23 cellular contexts compared by ENCODE assay signal in genomic region chr7:151456276-151456675, GRCh38. TPM values are rescaled to one million over a fixed set of nuclear protein-coding genes. Genes with fewer than 3 reads are reported as not detected.
"Had no signal": no experiment of that assay in that cellular context is flagged by ENCODE, and none has a peak within 500 bp of the region (broad histone marks: within the 10 kb centered on the region; RNA-seq: fewer than 3 reads in every experiment).

No MANE protein-coding gene starts in this region.

- H3K27ac ChIP-seq: cardiac muscle cell, thoracic aorta, upper lobe of left lung, VCaP had no signal

- ATAC-seq: left ventricle myocardium superior, sciatic nerve, SK-N-SH treated with all-trans-retinoic acid at 6 μM for 48 hours had no signal

- H3K27me3 ChIP-seq: cardiac muscle cell, upper lobe of left lung had no signal

- H3K4me3 ChIP-seq: cardiac muscle cell, smooth muscle cell, thoracic aorta, upper lobe of left lung had no signal

- H3K36me3 ChIP-seq: cardiac muscle cell, thoracic aorta, upper lobe of left lung had no signal

- H3K9me3 ChIP-seq: thoracic aorta, upper lobe of left lung had no signal

- DNase-seq: activated CD4-positive, alpha-beta T cell treated with anti-CD3 and anti-CD28 coated beads, Interleukin-2, amount 10 ng/mL, durations not matched to agents 7 days and 5 days; activated CD4-positive, CD25-positive, alpha-beta regulatory T cell treated with anti-CD3 and anti-CD28 coated beads, Interleukin-2, amount 50 U/mL, for 72 hours; activated CD8-positive, alpha-beta memory T cell treated with anti-CD3 and anti-CD28 coated beads, Interleukin-2, amount 50 U/mL, for 4 hours; activated naive CD4-positive, alpha-beta T cell treated with anti-CD3 and anti-CD28 coated beads, Interleukin-2, amount 10 ng/mL, durations not matched to agents 7 days and 5 days; activated T-cell treated with anti-CD3 and anti-CD28 coated beads, Interleukin-2, amount 50 U/mL, for 72 hours; effector memory CD4-positive, alpha-beta T cell; foreskin melanocyte; left ventricle myocardium superior; occipital lobe; stimulated activated CD4-positive, alpha-beta T cell treated with anti-CD3 and anti-CD28 coated beads, Interleukin-2, amount 100 ng/mL, for 48 hours; stimulated activated naive CD4-positive, alpha-beta T cell treated with Interleukin-2 at 50 U/mL for 16 hours; upper lobe of left lung had no signal

RNA-seq across cellular contexts. Expression of gene CRYGN, which starts 16.3 kb away (rescaled TPM):
- total RNA-seq: chondrocyte; left ventricle myocardium superior; mononuclear cell; occipital lobe; smooth muscle cell; T-helper 2 cell treated with Interferon-gamma antibody and Interleukin-4, amounts not matched to agents 100 ng/mL and 5 ng/mL, for 36 hours had no signal
- polyA plus RNA-seq: neural cell had no signal

RNA-seq across cellular contexts. Expression of gene WDR86, which starts 46.4 kb away (rescaled TPM):
- total RNA-seq: chondrocyte; myocyte; T-helper 2 cell treated with Interferon-gamma antibody and Interleukin-4, amounts not matched to agents 100 ng/mL and 5 ng/mL, for 36 hours had no signal
